21 cellular contexts compared by ENCODE assay signal in the genomic region with DNA sequence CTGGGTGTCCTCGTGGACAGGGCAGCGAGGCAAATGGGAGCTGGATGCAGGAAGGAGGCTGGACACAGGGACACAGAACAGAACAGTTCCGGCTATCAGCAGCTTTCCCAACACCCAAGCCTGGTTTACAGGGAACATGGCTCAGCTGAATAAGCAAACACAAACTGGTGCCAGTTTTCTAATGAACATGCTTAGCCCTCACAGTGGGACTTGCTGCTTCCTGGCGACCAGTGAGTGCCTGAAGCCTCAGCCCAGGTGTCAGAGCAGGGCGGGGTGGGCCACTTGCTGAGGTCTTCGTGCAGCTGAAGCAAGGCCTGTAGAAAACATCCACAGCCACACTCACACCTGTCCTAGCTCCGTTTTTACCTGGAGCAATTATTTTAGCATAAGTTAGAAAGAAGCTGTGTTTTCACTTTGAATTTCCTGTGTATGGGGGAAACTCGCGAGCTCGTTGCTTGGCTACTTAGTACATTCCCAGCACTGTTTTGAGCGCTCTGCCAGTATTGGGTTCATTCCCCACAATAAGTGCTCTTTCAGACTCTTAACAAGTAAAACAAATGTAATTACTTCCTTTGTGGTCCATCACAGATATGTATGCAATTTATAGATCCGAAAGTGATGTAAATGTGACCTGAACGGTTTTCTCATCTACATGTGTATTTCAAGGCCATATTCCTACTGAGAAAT.
DNase-seq lines count a peak whose midpoint lies in the region; ATAC-seq and TF ChIP-seq lines count a peak whose summit lies in the region.
"Had no signal": no experiment of that assay in that cellular context is flagged by ENCODE, and none has a peak within 500 bp of the region (broad histone marks: within the 10 kb centered on the region; RNA-seq: fewer than 3 reads in every experiment).

No MANE protein-coding gene starts in this region.

- peak; percentile 73 to 79 for ATAC-seq in lower lobe of right lung
- ATAC-seq: A549, GM12878, HCT116, T-helper 17 cell had no signal

- no peaks in the 10 kb centered on the region for H3K36me3 Mint-ChIP-seq in immature natural killer cell
- no peaks in the 10 kb centered on the region for H3K36me3 Mint-ChIP-seq in activated naive CD8-positive, alpha-beta T cell treated with anti-CD3 and anti-CD28 coated beads for 36 hours
- H3K36me3 Mint-ChIP-seq: CD14-positive monocyte had no signal

- intact Hi-C loops in lower lobe of right lung (cut with DNase I): no loop called here

- H3K27ac ChIP-seq in BLaER1: no peak overlapping the region
- peak overlapping the region; percentile 18 for H3K27ac ChIP-seq in lower lobe of right lung
- H3K27ac ChIP-seq: A549, Peyer's patch, SJSA1 had no signal

- peak; percentile 50 for DNase-seq in LNCaP clone FGC (ENCODE audit: low read depth)
- DNase-seq in NCI-H345 treated with DMSO at 0.1 percent for 48 hours (lab: John Stamatoyannopoulos, UW; ENCODE audit: unreplicated experiment): peak; percentile 33
- no peak for DNase-seq in lower lobe of right lung
- DNase-seq in immature natural killer cell: no peak
- no peak for DNase-seq in NCI-H2227 (lab: John Stamatoyannopoulos, UW; ENCODE audit: unreplicated experiment)
- no peak for DNase-seq in NCI-H2171 (lab: John Stamatoyannopoulos, UW)
- DNase-seq in activated naive CD8-positive, alpha-beta T cell treated with anti-CD3 and anti-CD28 coated beads for 36 hours: no peak
- DNase-seq: DMS 273 treated with DMSO at 0.1 percent for 48 hours, GOT3, Kasumi-1, NCI-H1436, NCI-H1930, NCI-H524 treated with DMSO at 0.1 percent for 48 hours, Peyer's patch, T-helper 17 cell had no signal

- peaks cover 0 to 4% (median 0%) of the 10 kb centered on the region in 6 donors for H3K9me3 Mint-ChIP-seq in immature natural killer cell
- no peaks in the 10 kb centered on the region for H3K9me3 Mint-ChIP-seq in activated naive CD8-positive, alpha-beta T cell treated with anti-CD3 and anti-CD28 coated beads for 36 hours

- no peak overlapping the region for H3K27ac Mint-ChIP-seq in immature natural killer cell
- no peak overlapping the region for H3K27ac Mint-ChIP-seq in activated naive CD8-positive, alpha-beta T cell treated with anti-CD3 and anti-CD28 coated beads for 36 hours
- H3K27ac Mint-ChIP-seq: CD14-positive monocyte, T-helper 17 cell had no signal

- H3K27me3 Mint-ChIP-seq in immature natural killer cell (ENCODE audit: low read depth in 3 of 3): peaks cover 0 to 2% (median 2%) of the 10 kb centered on the region in 3 donors
- H3K27me3 Mint-ChIP-seq in activated naive CD8-positive, alpha-beta T cell treated with anti-CD3 and anti-CD28 coated beads for 36 hours: no peaks in the 10 kb centered on the region

- H3K4me2 ChIP-seq in BLaER1: peak overlapping the region; percentile 43
- H3K4me2 ChIP-seq: A549 had no signal

- H3K9ac ChIP-seq in BLaER1: no peak overlapping the region

- peaks cover 15% of the 10 kb centered on the region for H3K4me1 ChIP-seq in BLaER1
- no peaks in the 10 kb centered on the region for H3K4me1 ChIP-seq in lower lobe of right lung
- H3K4me1 ChIP-seq: A549, Peyer's patch, SJSA1 had no signal

- H3K36me3 ChIP-seq in BLaER1 (no peaks in the 10 kb centered on the region), lower lobe of right lung (no peaks in the 10 kb centered on the region)
- H3K36me3 ChIP-seq: Peyer's patch, SJSA1 had no signal

- H3K4me3 Mint-ChIP-seq in immature natural killer cell: no peak overlapping the region
- no peak overlapping the region for H3K4me3 Mint-ChIP-seq in activated naive CD8-positive, alpha-beta T cell treated with anti-CD3 and anti-CD28 coated beads for 36 hours
- H3K4me3 Mint-ChIP-seq: CD14-positive monocyte, T-helper 17 cell had no signal

- H3K9me3 ChIP-seq in BLaER1 (no peaks in the 10 kb centered on the region), lower lobe of right lung (no peaks in the 10 kb centered on the region)
- H3K9me3 ChIP-seq: A549, Peyer's patch, SJSA1 had no signal

- no peaks in the 10 kb centered on the region for H4K20me1 ChIP-seq in BLaER1

- H3K4me1 Mint-ChIP-seq in immature natural killer cell: no peaks in the 10 kb centered on the region
- H3K4me1 Mint-ChIP-seq in activated naive CD8-positive, alpha-beta T cell treated with anti-CD3 and anti-CD28 coated beads for 36 hours: peaks cover 1% of the 10 kb centered on the region
- H3K4me1 Mint-ChIP-seq: CD14-positive monocyte, T-helper 17 cell had no signal

- H3K4me3 ChIP-seq in BLaER1: no peak overlapping the region
- no peak overlapping the region for H3K4me3 ChIP-seq in LNCaP clone FGC (ENCODE audit: low read depth, low read length)
- no peak overlapping the region for H3K4me3 ChIP-seq in lower lobe of right lung
- H3K4me3 ChIP-seq: A549, GM12878, Peyer's patch, SJSA1 had no signal

- TF ChIP-seq CTCF in LNCaP clone FGC (IDR thresholded peaks at IDR 0.05; ENCODE audit: control insufficient read depth, extremely low read depth, insufficient read depth) (no peak), lower lobe of right lung (IDR thresholded peaks at IDR 0.05) (no peak)

- H3K27me3 ChIP-seq in BLaER1: no peaks in the 10 kb centered on the region
- no peaks in the 10 kb centered on the region for H3K27me3 ChIP-seq in lower lobe of right lung (ENCODE audit: low read depth)
- H3K27me3 ChIP-seq: Peyer's patch, SJSA1 had no signal

Comparison
In these comparisons a context has a peak if more than half of its experiments do, and no peak if none do; other contexts are left out.
1. DNase-seq: peak in LNCaP clone FGC (single experiment) and NCI-H345 treated with DMSO at 0.1 percent for 48 hours (single experiment); none in lower lobe of right lung (single experiment), immature natural killer cell (0 of 3), NCI-H2227 (single experiment), NCI-H2171 (single experiment) and activated naive CD8-positive, alpha-beta T cell treated with anti-CD3 and anti-CD28 coated beads for 36 hours (single experiment).